In genomic region chr2:231161252-231162035, GRCh38 we compare ENCODE assay signal across 10 cellular contexts. TPM values are rescaled to one million over a fixed set of nuclear protein-coding genes. Genes with fewer than 3 reads are reported as not detected.
DNase-seq lines count a peak whose midpoint lies in the region; ATAC-seq and TF ChIP-seq lines count a peak whose summit lies in the region.
"Had no signal": no experiment of that assay in that cellular context is flagged by ENCODE, and none has a peak within 500 bp of the region (broad histone marks: within the 10 kb centered on the region; RNA-seq: fewer than 3 reads in every experiment).

No MANE protein-coding gene starts in this region.

- no peak for TF ChIP-seq CTCF in MM.1S (IDR thresholded peaks at IDR 0.05; ENCODE audit: low read length)
- TF ChIP-seq CTCF in coronary artery (IDR thresholded peaks at IDR 0.05) = no peak

- H3K79me2 ChIP-seq in MM.1S (ENCODE audit: low read length) = no peaks in the 10 kb centered on the region

- H3K27ac ChIP-seq in MM.1S (ENCODE audit: low read length) = peak overlapping the region; percentile 82
- peak overlapping the region; percentile 83 to 90 for H3K27ac ChIP-seq in coronary artery
- peak overlapping the region; percentile 50 for H3K27ac ChIP-seq in skeletal muscle tissue (ENCODE audit: low read depth, low read length)

- H3K27me3 ChIP-seq in MM.1S (replicated peaks; ENCODE audit: insufficient read depth, low read length) (no peaks in the 10 kb centered on the region), skeletal muscle tissue (ENCODE audit: control insufficient read depth in 3 of 3, insufficient read depth in 3 of 3, low read length in 3 of 3) (no peaks in the 10 kb centered on the region), MG63 (no peaks in the 10 kb centered on the region)

- no peaks in the 10 kb centered on the region for H4K20me1 ChIP-seq in MM.1S (ENCODE audit: insufficient read depth, low read length)

- peak overlapping the region; percentile 25; the same call in 1 of the 2 replicates for H3K9ac ChIP-seq in MM.1S (ENCODE audit: low read length)
- H3K9ac ChIP-seq in skeletal muscle tissue (ENCODE audit: low read depth in 1 of 3, low read length in 3 of 3) = no peak overlapping the region

- DNase-seq in MM.1S (peak; percentile 91), coronary artery (ENCODE audit: low spot score) (no peak), HT-29 (ENCODE audit: low spot score) (no peak), NCI-H1092 treated with DMSO at 0.1 percent for 48 hours (lab: John Stamatoyannopoulos, UW) (no peak), MG63 (no peak)
- DNase-seq: NCI-H82; stimulated activated CD4-positive, alpha-beta T cell treated with anti-CD3 and anti-CD28 coated beads, Interleukin-4, amount 100 ng/mL, for 24 hours had no signal

- no peaks in the 10 kb centered on the region for H3K9me3 ChIP-seq in MM.1S (replicated peaks; ENCODE audit: insufficient read depth, low read length)
- no peaks in the 10 kb centered on the region for H3K9me3 ChIP-seq in skeletal muscle tissue (ENCODE audit: control insufficient read depth in 3 of 3, low read length in 3 of 3)
- H3K9me3 ChIP-seq in MG63 = no peaks in the 10 kb centered on the region

- H2AFZ ChIP-seq in MM.1S (ENCODE audit: low read length) = no peak overlapping the region

- peaks cover 26% of the 10 kb centered on the region for H3K4me1 ChIP-seq in MM.1S (ENCODE audit: low read length)
- H3K4me1 ChIP-seq in skeletal muscle tissue (ENCODE audit: control insufficient read depth in 3 of 3, insufficient read depth in 3 of 3, low read length in 3 of 3) = peaks cover 0 to 4% (median 3%) of the 10 kb centered on the region in 3 donors

- H3K9me2 ChIP-seq in MM.1S (replicated peaks; ENCODE audit: insufficient read depth, low read length) = no peaks in the 10 kb centered on the region

- peak overlapping the region; percentile 53; the same call in 1 of the 2 replicates for H3K4me2 ChIP-seq in MM.1S (ENCODE audit: low read depth, low read length)

- H3K36me3 ChIP-seq in MM.1S (replicated peaks; ENCODE audit: insufficient read depth, low read length) (no peaks in the 10 kb centered on the region; the same call in 1 of the 2 replicates), skeletal muscle tissue (ENCODE audit: control insufficient read depth in 3 of 3, insufficient read depth in 3 of 3, low read length in 3 of 3) (peaks cover under 1 to 20% (median 18%) of the 10 kb centered on the region in 3 donors), MG63 (peaks cover 60% of the 10 kb centered on the region)

- ATAC-seq in GM18868 (IDR thresholded peaks at IDR 0.05; ENCODE audit: unreplicated experiment) (peak; percentile 65), HG02610 (IDR thresholded peaks at IDR 0.05; ENCODE audit: unreplicated experiment) (no peak)

- peaks cover 23% of the 10 kb centered on the region for H3F3A ChIP-seq in MM.1S (ENCODE audit: insufficient read depth, low read length)

- no peak overlapping the region for H3K4me3 ChIP-seq in MM.1S (ENCODE audit: low read length)
- H3K4me3 ChIP-seq in coronary artery = no peak overlapping the region
- H3K4me3 ChIP-seq in skeletal muscle tissue (ENCODE audit: low read length in 3 of 3) = no peak overlapping the region
- H3K4me3 ChIP-seq in MG63 = no peak overlapping the region

RNA-seq across cellular contexts. Expression of gene HTR2B, which starts 36.6 kb away (rescaled TPM):
- total RNA-seq in skeletal muscle tissue = 0.52 TPM
- total RNA-seq in HT-29 (2014; rRNA removed; shearing (Covaris generic)) = not detected in 2 replicates
- total RNA-seq in MG63 (2014; rRNA removed; shearing (Covaris generic); ENCODE audit: low replicate concordance) = not detected in 2 replicates

RNA-seq across cellular contexts. Expression of gene ARMC9, which starts 37.0 kb away (rescaled TPM):
- total RNA-seq in skeletal muscle tissue = 6.8 TPM
- 26.2 and 29.7 TPM in 2 replicates for total RNA-seq in HT-29 (2014; rRNA removed; shearing (Covaris generic))
- 15.2 and 51.5 TPM in 2 replicates for total RNA-seq in MG63 (2014; rRNA removed; shearing (Covaris generic); ENCODE audit: low replicate concordance)
